In the genomic region with DNA sequence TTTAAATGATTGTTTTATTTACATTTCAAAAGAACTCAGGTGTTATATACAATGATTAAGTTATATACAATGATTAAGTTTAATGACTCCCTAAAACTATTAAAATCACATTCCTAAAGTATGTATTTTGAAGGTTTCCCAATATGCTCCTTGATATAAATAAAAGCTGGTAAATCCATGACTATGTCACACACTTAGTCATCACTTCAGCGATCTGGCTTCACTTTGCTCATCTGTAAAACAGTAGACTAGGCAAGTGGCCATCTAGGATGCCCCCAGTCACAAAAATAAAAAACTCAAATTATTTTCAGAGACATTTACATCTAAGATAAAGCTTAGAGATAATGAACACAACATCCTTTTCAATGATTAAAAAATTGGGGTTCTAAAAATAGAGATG, we compare ENCODE assay signal across 20 cellular contexts. TPM values are rescaled to one million over a fixed set of nuclear protein-coding genes. Genes with fewer than 3 reads are reported as not detected.
"Had no signal": no experiment of that assay in that cellular context is flagged by ENCODE, and none has a peak within 500 bp of the region (broad histone marks: within the 10 kb centered on the region; RNA-seq: fewer than 3 reads in every experiment).

No MANE protein-coding gene starts in this region.

- H3K4me3 Mint-ChIP-seq: endodermal cell; naive thymus-derived CD8-positive, alpha-beta T cell; stimulated activated naive B cell treated with anti-CD40 and anti-IgM and Interleukin-4, amounts not matched to agents 10 μg/mL and 1 μg/mL and 100 μg/mL, for 72 hours; stimulated activated naive CD8-positive, alpha-beta T cell treated with anti-CD3 and anti-CD28 coated beads, Interleukin-15, amount 100 ng/mL, for 72 hours had no signal

- DNase-seq: effector CD4-positive, alpha-beta T cell; endodermal cell; gastrocnemius medialis; heart right ventricle; hypothalamus; kidney glomerular epithelial cell; mucosa of descending colon; naive thymus-derived CD8-positive, alpha-beta T cell; posterior cingulate gyrus; stimulated activated CD4-positive, alpha-beta T cell treated with anti-CD3 and anti-CD28 coated beads, Interleukin-2, amount 100 ng/mL, for 24 hours; stimulated activated CD4-positive, alpha-beta T cell treated with anti-CD3 and anti-CD28 coated beads, Interleukin-4, amount 100 ng/mL, for 4 hours; stimulated activated naive B cell treated with anti-CD40 and anti-IgM and Interleukin-4, amounts not matched to agents 10 μg/mL and 1 μg/mL and 100 μg/mL, for 72 hours; stimulated activated naive CD8-positive, alpha-beta T cell treated with anti-CD3 and anti-CD28 coated beads, Interleukin-15, amount 100 ng/mL, for 72 hours; testis; upper lobe of right lung had no signal

- H3K4me1 ChIP-seq: gastrocnemius medialis, testis, tibial nerve, upper lobe of right lung, vagina had no signal

- H3K36me3 ChIP-seq: gastrocnemius medialis, tibial nerve, upper lobe of right lung, vagina had no signal

- H3K9me3 ChIP-seq: gastrocnemius medialis, heart right ventricle, mucosa of descending colon, testis, tibial nerve, upper lobe of right lung, vagina had no signal

- H3K27me3 ChIP-seq: gastrocnemius medialis, heart right ventricle, testis, tibial nerve, upper lobe of right lung, vagina had no signal

- H3K27me3 Mint-ChIP-seq: stimulated activated naive CD8-positive, alpha-beta T cell treated with anti-CD3 and anti-CD28 coated beads, Interleukin-15, amount 100 ng/mL, for 72 hours had no signal

- H3K9me3 Mint-ChIP-seq: endodermal cell; naive thymus-derived CD8-positive, alpha-beta T cell; stimulated activated naive B cell treated with anti-CD40 and anti-IgM and Interleukin-4, amounts not matched to agents 10 μg/mL and 1 μg/mL and 100 μg/mL, for 72 hours; stimulated activated naive CD8-positive, alpha-beta T cell treated with anti-CD3 and anti-CD28 coated beads, Interleukin-15, amount 100 ng/mL, for 72 hours had no signal

- H3K36me3 Mint-ChIP-seq: naive thymus-derived CD8-positive, alpha-beta T cell; stimulated activated naive B cell treated with anti-CD40 and anti-IgM and Interleukin-4, amounts not matched to agents 10 μg/mL and 1 μg/mL and 100 μg/mL, for 72 hours had no signal

- H3K27ac ChIP-seq: gastrocnemius medialis, heart right ventricle, skin epidermis, testis, tibial nerve, upper lobe of right lung, vagina had no signal

- H3K4me1 Mint-ChIP-seq: naive thymus-derived CD8-positive, alpha-beta T cell; stimulated activated naive B cell treated with anti-CD40 and anti-IgM and Interleukin-4, amounts not matched to agents 10 μg/mL and 1 μg/mL and 100 μg/mL, for 72 hours; stimulated activated naive CD8-positive, alpha-beta T cell treated with anti-CD3 and anti-CD28 coated beads, Interleukin-15, amount 100 ng/mL, for 72 hours had no signal

- FAIRE-seq: endothelial cell of umbilical vein had no signal

- H3K4me3 ChIP-seq: gastrocnemius medialis, heart right ventricle, mucosa of descending colon, skin epidermis, testis, tibial nerve, upper lobe of right lung, vagina had no signal

- H3K27ac Mint-ChIP-seq: endodermal cell; naive thymus-derived CD8-positive, alpha-beta T cell; stimulated activated naive B cell treated with anti-CD40 and anti-IgM and Interleukin-4, amounts not matched to agents 10 μg/mL and 1 μg/mL and 100 μg/mL, for 72 hours; stimulated activated naive CD8-positive, alpha-beta T cell treated with anti-CD3 and anti-CD28 coated beads, Interleukin-15, amount 100 ng/mL, for 72 hours had no signal

RNA-seq across cellular contexts. Expression of gene ICA1, which starts 10.8 kb away (rescaled TPM):
- polyA plus RNA-seq: fibroblast of lung had no signal
